ENCODE assay signal across 8 cellular contexts in genomic region chr5:177473461-177473991, GRCh38. TPM values are rescaled to one million over a fixed set of nuclear protein-coding genes. Genes with fewer than 3 reads are reported as not detected.
A peak's percentile ranks its signal among the peaks of the same experiment; 100 is the strongest.
DNase-seq lines count a peak whose midpoint lies in the region; ATAC-seq and TF ChIP-seq lines count a peak whose summit lies in the region.

Gene DBN1, minus strand, starts transcription at chr5:177473634. Its CDS starts 113 bp downstream, at chr5:177473521.

- TF ChIP-seq CTCF in WTC11 (IDR thresholded peaks at IDR 0.05), result no peak
- no peak for TF ChIP-seq CTCF in fibroblast of mammary gland (conservative IDR thresholded peaks at IDR 0.05; ENCODE audit: control insufficient read depth, insufficient read depth, low read depth, low read length)
- no peak for TF ChIP-seq CTCF in natural killer cell (IDR thresholded peaks at IDR 0.05)

- intact Hi-C loops in natural killer cell (cut with micrococcal nuclease), result no loop called here

- DNase-seq in activated CD4-positive, CD25-positive, alpha-beta regulatory T cell treated with anti-CD3 and anti-CD28 coated beads, Interleukin-2, amount 50 U/mL, for 72 hours, result no peak
- DNase-seq in HuH-7 (ENCODE audit: low spot score) (peak; percentile 84), WTC11 (ENCODE audit: low spot score) (peak; percentile 64), fibroblast of mammary gland (ENCODE audit: low read depth) (peak; percentile 28), natural killer cell (no peak), HK-2 (ENCODE audit: unreplicated experiment) (no peak), KG1 (lab: John Stamatoyannopoulos, UW) (no peak)

- no peaks in the 10 kb centered on the region for H3K9me3 Mint-ChIP-seq in WTC11
- no peaks in the 10 kb centered on the region for H3K9me3 Mint-ChIP-seq in natural killer cell

- CTCF ChIA-PET in WTC11 (lab: Charles Lee), result interaction anchor here (1.1 to 16.7 kb wide), 8 partner anchors 16 to 164 kb away, joined by 3 to 230 read pairs (median 9); partner anchors contain the start of gene PDLIM7

- H3K27ac Mint-ChIP-seq in WTC11, result peak within 1 kb of the TSS; percentile 69
- H3K27ac Mint-ChIP-seq in natural killer cell, result peak within 1 kb of the TSS in 1 of 2 donors; percentile 87

- H3K4me1 Mint-ChIP-seq in WTC11 (peaks cover 56% of the 10 kb centered on the region), natural killer cell (peaks cover 11 to 56% of the 10 kb centered on the region in 2 donors)

- H3K4me3 ChIP-seq in fibroblast of mammary gland (ENCODE audit: control insufficient read depth, low read depth, low read length), result peak within 1 kb of the TSS; percentile 75

- H3K27me3 Mint-ChIP-seq in WTC11 (ENCODE audit: low read depth) (no peaks in the 10 kb centered on the region), natural killer cell (ENCODE audit: low read depth in 2 of 2) (peaks cover 0 to 16% of the 10 kb centered on the region in 2 donors)

- ATAC-seq in activated CD4-positive, CD25-positive, alpha-beta regulatory T cell treated with anti-CD3 and anti-CD28 coated beads, Interleukin-2, amount 50 U/mL, for 24 hours, result peak; percentile 14 to 46
- ATAC-seq in WTC11 (peak; percentile 51), natural killer cell (peak; percentile 39 to 52 (median 44))

- POLR2A ChIA-PET in WTC11 (lab: Charles Lee), result interaction anchor here (0.5 to 6.0 kb wide), 3 partner anchors 18 to 595 kb away, joined by 3 to 53 read pairs (median 17); partner anchors contain the start of gene PDLIM7

- H3K4me3 Mint-ChIP-seq in WTC11, result peak within 1 kb of the TSS; percentile 76
- H3K4me3 Mint-ChIP-seq in natural killer cell, result peak within 1 kb of the TSS; percentile 89

- H3K36me3 Mint-ChIP-seq in WTC11 (peaks cover 11% of the 10 kb centered on the region), natural killer cell (no peaks in the 10 kb centered on the region)

TF ChIP-seq in WTC11, 78 proteins besides CTCF, POLR2A, EP300 and RAD21:
- TF ChIP-seq ZNF512 (CRISPR knock-in tag; IDR thresholded peaks at IDR 0.05; ENCODE audit: borderline replicate concordance), result no peak
- no peak for TF ChIP-seq USF2 (CRISPR knock-in tag; IDR thresholded peaks at IDR 0.05)
- no peak for TF ChIP-seq NR3C1 (CRISPR knock-in tag; conservative IDR thresholded peaks at IDR 0.05; ENCODE audit: low read depth)
- no peak for TF ChIP-seq ZNF219 (CRISPR knock-in tag; IDR thresholded peaks at IDR 0.05; ENCODE audit: borderline replicate concordance)
- TF ChIP-seq ATF1 (CRISPR knock-in tag; IDR thresholded peaks at IDR 0.05), result no peak
- TF ChIP-seq FOXP1 (CRISPR knock-in tag; IDR thresholded peaks at IDR 0.05; ENCODE audit: borderline replicate concordance), result no peak
- TF ChIP-seq JUN (CRISPR knock-in tag; IDR thresholded peaks at IDR 0.05), result no peak
- TF ChIP-seq HMGXB4 (CRISPR knock-in tag; IDR thresholded peaks at IDR 0.05), result peak; percentile 7; the same call in 1 of the 2 replicates

RNA-seq across cellular contexts. Expression of gene DBN1, which starts in this region (rescaled TPM):
- total RNA-seq in WTC11 (2021) (267 to 288 TPM (median 269 TPM) in 3 replicates), natural killer cell (10 to 100 TPM; 13.7 to 25.2 (median 15.0) TPM)

Comparison
In these comparisons a context has a peak if more than half of its experiments do, and no peak if none do; other contexts are left out.
1. RNA of gene DBN1 (total RNA-seq): 267 to 288 TPM in WTC11; 13.7 to 25.2 TPM in natural killer cell; every median in the first group is over 10 times any median in the second.
2. DNase-seq: peak in HuH-7 (single experiment), WTC11 (single experiment) and fibroblast of mammary gland (single experiment); none in activated CD4-positive, CD25-positive, alpha-beta regulatory T cell treated with anti-CD3 and anti-CD28 coated beads, Interleukin-2, amount 50 U/mL, for 72 hours (single experiment), natural killer cell (single experiment), HK-2 (single experiment) and KG1 (single experiment).
3. Peak in every context shown above with its lines, with median percentiles within 50 percentile points of each other: ATAC-seq.